Comparison of ENCODE assay signal across 18 cellular contexts in genomic region chr10:3220853-3221252, GRCh38. TPM values are rescaled to one million over a fixed set of nuclear protein-coding genes. Genes with fewer than 3 reads are reported as not detected.
DNase-seq lines count a peak whose midpoint lies in the region; ATAC-seq, FAIRE-seq and TF ChIP-seq lines count a peak whose summit lies in the region.
"Had no signal": no experiment of that assay in that cellular context is flagged by ENCODE, and none has a peak within 500 bp of the region (broad histone marks: within the 10 kb centered on the region; RNA-seq: fewer than 3 reads in every experiment).

No MANE protein-coding gene starts in this region.

- no peaks in the 10 kb centered on the region for H3K36me3 ChIP-seq in endothelial cell of umbilical vein (ENCODE audit: control insufficient read depth in 2 of 2, extremely low read depth in 1 of 2, insufficient read depth in 2 of 2, low read length in 2 of 2)
- H3K36me3 ChIP-seq: heart left ventricle, Peyer's patch had no signal

- POLR2A ChIA-PET in endothelial cell of umbilical vein (lab: Charles Lee) = no interaction called here

- TF ChIP-seq POLR2A in endothelial cell of umbilical vein (IDR thresholded peaks at IDR 0.05; ENCODE audit: low read depth, low read length) = no peak

- no peak overlapping the region for H3K27ac Mint-ChIP-seq in stimulated activated naive B cell treated with anti-CD40 and anti-IgM and Interleukin-4, amounts not matched to agents 10 μg/mL and 1 μg/mL and 100 μg/mL, for 72 hours
- H3K27ac Mint-ChIP-seq: activated T-helper 1 cell treated with anti-CD3 and anti-CD28 coated beads, Interleukin-12 subunit alpha, Interleukin-12 subunit beta, Interleukin-2, Interleukin-4 antibody, amounts not matched to agents 30 ng/mL and 10 ng/mL and 1 ng/mL, durations not matched to agents 14 hours and 24 hours and 36 hours had no signal

- TF ChIP-seq CTCF in endothelial cell of umbilical vein (IDR thresholded peaks at IDR 0.05; ENCODE audit: extremely low read depth in 1 of 2, insufficient read depth in 1 of 2, low read depth in 1 of 2, low read length in 2 of 2) = no peak

- H4K20me1 ChIP-seq in endothelial cell of umbilical vein (replicated peaks; ENCODE audit: control insufficient read depth, extremely low read depth, insufficient read depth, low read length) = no peaks in the 10 kb centered on the region

- H3K9me3 Mint-ChIP-seq in stimulated activated naive B cell treated with anti-CD40 and anti-IgM and Interleukin-4, amounts not matched to agents 10 μg/mL and 1 μg/mL and 100 μg/mL, for 72 hours = peaks cover 3 to 13% of the 10 kb centered on the region in 2 donors

- no peak overlapping the region for H3K27ac ChIP-seq in endothelial cell of umbilical vein (ENCODE audit: insufficient read depth, low read depth, low read length)
- H3K27ac ChIP-seq: heart left ventricle, Peyer's patch, VCaP had no signal

- peaks cover 6% of the 10 kb centered on the region for H3K4me1 ChIP-seq in endothelial cell of umbilical vein (ENCODE audit: control insufficient read depth, extremely low read depth, insufficient read depth, low read length)
- H3K4me1 ChIP-seq: heart left ventricle, Peyer's patch had no signal

- no peak overlapping the region for H3K9ac ChIP-seq in endothelial cell of umbilical vein (replicated peaks; ENCODE audit: extremely low read depth, insufficient read depth, low read length)

- H3K4me3 Mint-ChIP-seq in stimulated activated naive B cell treated with anti-CD40 and anti-IgM and Interleukin-4, amounts not matched to agents 10 μg/mL and 1 μg/mL and 100 μg/mL, for 72 hours = no peak overlapping the region
- H3K4me3 Mint-ChIP-seq: activated T-helper 1 cell treated with anti-CD3 and anti-CD28 coated beads, Interleukin-12 subunit alpha, Interleukin-12 subunit beta, Interleukin-2, Interleukin-4 antibody, amounts not matched to agents 30 ng/mL and 10 ng/mL and 1 ng/mL, durations not matched to agents 14 hours and 24 hours and 36 hours had no signal

- no peaks in the 10 kb centered on the region for H3K9me3 ChIP-seq in endothelial cell of umbilical vein (replicated peaks; ENCODE audit: control insufficient read depth, insufficient read depth, low read length)
- H3K9me3 ChIP-seq: heart left ventricle, Peyer's patch had no signal

- no peak overlapping the region for H2AFZ ChIP-seq in endothelial cell of umbilical vein (ENCODE audit: low read depth, low read length)

- intact Hi-C loops in endothelial cell of umbilical vein (cut with micrococcal nuclease) = no loop called here

- no peak overlapping the region for H3K4me2 ChIP-seq in endothelial cell of umbilical vein (ENCODE audit: insufficient read depth, low read length)

- no peak for FAIRE-seq in endothelial cell of umbilical vein (lab: Jason Lieb, UNC)

- no peaks in the 10 kb centered on the region for H3K27me3 ChIP-seq in endothelial cell of umbilical vein (ENCODE audit: control insufficient read depth in 2 of 2, insufficient read depth in 2 of 2, low read length in 2 of 2)
- H3K27me3 ChIP-seq: heart left ventricle, Peyer's patch had no signal

- H3K27me3 Mint-ChIP-seq in stimulated activated naive B cell treated with anti-CD40 and anti-IgM and Interleukin-4, amounts not matched to agents 10 μg/mL and 1 μg/mL and 100 μg/mL, for 72 hours = peaks cover 19% of the 10 kb centered on the region in 2 donors

- H3K36me3 Mint-ChIP-seq in stimulated activated naive B cell treated with anti-CD40 and anti-IgM and Interleukin-4, amounts not matched to agents 10 μg/mL and 1 μg/mL and 100 μg/mL, for 72 hours = no peaks in the 10 kb centered on the region

- BruUV-seq in endothelial cell of umbilical vein (replicated peaks; lab: Mats Ljungman, UMichigan) = no TSS peak

- H3K4me3 ChIP-seq in endothelial cell of umbilical vein (replicated peaks in 1 of 3; ENCODE audit: insufficient read depth in 1 of 3, low read depth in 1 of 3, low read length in 3 of 3) = no peak overlapping the region
- H3K4me3 ChIP-seq: heart left ventricle, Peyer's patch had no signal

- dilution Hi-C loops in endothelial cell of umbilical vein (cut with MboI; ENCODE audit: extremely low pct_ligation_motif_present, low sequenced_read_pairs) = no loop called here

- no peaks in the 10 kb centered on the region for H3K79me2 ChIP-seq in endothelial cell of umbilical vein (ENCODE audit: control insufficient read depth, insufficient read depth, low read length)

- CTCF ChIA-PET in endothelial cell of umbilical vein (lab: Charles Lee) = interaction anchor here (2.3 kb wide), 1 partner anchor 23 kb away, joined by 7 read pairs; no protein-coding TSS in a partner anchor

- no peaks in the 10 kb centered on the region for H3K4me1 Mint-ChIP-seq in stimulated activated naive B cell treated with anti-CD40 and anti-IgM and Interleukin-4, amounts not matched to agents 10 μg/mL and 1 μg/mL and 100 μg/mL, for 72 hours

- DNase-seq in A172 (ENCODE audit: low spot score) (peak; percentile 65), GM03348 (ENCODE audit: low spot score) (peak; percentile 29), RPMI7951 (ENCODE audit: low read depth) (peak; percentile 90), endothelial cell of umbilical vein (ENCODE audit: low read depth, low spot score) (no peak), NCI-H1694 (lab: John Stamatoyannopoulos, UW) (no peak), dedifferentiated amniotic fluid mesenchymal stem cell (ENCODE audit: extremely low spot score) (no peak)
- no peak for DNase-seq in stimulated activated naive B cell treated with anti-CD40 and anti-IgM and Interleukin-4, amounts not matched to agents 10 μg/mL and 1 μg/mL and 100 μg/mL, for 72 hours
- DNase-seq: activated CD4-positive, alpha-beta T cell treated with anti-CD3 and anti-CD28 coated beads, Interleukin-2, amount 50 U/mL, for 48 hours; COR-L47; GF-D8; heart left ventricle; NCI-H1048; NCI-H82; Peyer's patch; substantia nigra had no signal

- no peaks in the 10 kb centered on the region for H3K9me1 ChIP-seq in endothelial cell of umbilical vein (replicated peaks; ENCODE audit: control insufficient read depth, extremely low read depth, insufficient read depth, low read length)

- ATAC-seq in stimulated activated naive B cell treated with anti-CD40 and anti-IgM and Interleukin-4, amounts not matched to agents 10 μg/mL and 1 μg/mL and 100 μg/mL, for 72 hours (replicated peaks) = no peak
- no peak for ATAC-seq in GM18870 (IDR thresholded peaks at IDR 0.05; ENCODE audit: unreplicated experiment)
- ATAC-seq: heart left ventricle had no signal

TF ChIP-seq in endothelial cell of umbilical vein, 7 proteins besides CTCF, POLR2A, EP300 and RAD21:
- TF ChIP-seq JUN (IDR thresholded peaks at IDR 0.05; ENCODE audit: borderline replicate concordance, insufficient read depth, insufficient read length, low read depth) (no peak), GATA2 (IDR thresholded peaks at IDR 0.05; ENCODE audit: insufficient read depth, insufficient read length, low read depth, low read length) (no peak), FOS (IDR thresholded peaks at IDR 0.05; ENCODE audit: borderline replicate concordance, insufficient read depth, low read length) (peak; percentile 90), MAX (IDR thresholded peaks at IDR 0.05; ENCODE audit: insufficient read depth, insufficient read length) (no peak), MYC (IDR thresholded peaks at IDR 0.05; ENCODE audit: low read depth, low read length) (no peak), POLR2AphosphoS5 (IDR thresholded peaks at IDR 0.05; ENCODE audit: insufficient read depth, low read depth, low read length) (no peak)

RNA-seq across cellular contexts. Expression of gene PITRM1, which starts 48.3 kb away (rescaled TPM):
- total RNA-seq in A172 (2014; rRNA removed; shearing (Covaris generic)) = 99.5 and 105 TPM in 2 replicates
- 61.2 and 62.5 TPM in 2 replicates for total RNA-seq in RPMI7951 (2014; rRNA removed; shearing (Covaris generic))
- 101 and 145 TPM in 2 replicates for total RNA-seq in endothelial cell of umbilical vein
- 73.5 and 83.2 TPM in 2 replicates for polyA plus RNA-seq in endothelial cell of umbilical vein
- polyA plus RNA-seq in endothelial cell of umbilical vein (2011; cell fraction: cytosol; rRNA removed) = 75.3 and 79.0 TPM in 2 replicates
- polyA plus RNA-seq in endothelial cell of umbilical vein (2011; cell fraction: nucleus; rRNA removed) = 339 and 341 TPM in 2 replicates
- polyA plus RNA-seq in endothelial cell of umbilical vein (2012) = 160 and 185 TPM in 2 replicates
- 97.3 and 115 TPM in 2 replicates for polyA minus RNA-seq in endothelial cell of umbilical vein
- polyA minus RNA-seq in endothelial cell of umbilical vein (2011; cell fraction: cytosol; rRNA and poly(A)+ RNA removed) = 15.4 TPM
- 144 and 170 TPM in 2 replicates for polyA minus RNA-seq in endothelial cell of umbilical vein (2011; cell fraction: nucleus; rRNA and poly(A)+ RNA removed)

Comparison
In these comparisons a context has a peak if more than half of its experiments do, and no peak if none do; other contexts are left out.
1. DNase-seq: peak in A172 (single experiment), GM03348 (single experiment) and RPMI7951 (single experiment); none in endothelial cell of umbilical vein (single experiment), stimulated activated naive B cell treated with anti-CD40 and anti-IgM and Interleukin-4, amounts not matched to agents 10 μg/mL and 1 μg/mL and 100 μg/mL, for 72 hours (single experiment), NCI-H1694 (single experiment) and dedifferentiated amniotic fluid mesenchymal stem cell (single experiment).